Comparison of ENCODE assay signal across 8 cellular contexts in the genomic region with DNA sequence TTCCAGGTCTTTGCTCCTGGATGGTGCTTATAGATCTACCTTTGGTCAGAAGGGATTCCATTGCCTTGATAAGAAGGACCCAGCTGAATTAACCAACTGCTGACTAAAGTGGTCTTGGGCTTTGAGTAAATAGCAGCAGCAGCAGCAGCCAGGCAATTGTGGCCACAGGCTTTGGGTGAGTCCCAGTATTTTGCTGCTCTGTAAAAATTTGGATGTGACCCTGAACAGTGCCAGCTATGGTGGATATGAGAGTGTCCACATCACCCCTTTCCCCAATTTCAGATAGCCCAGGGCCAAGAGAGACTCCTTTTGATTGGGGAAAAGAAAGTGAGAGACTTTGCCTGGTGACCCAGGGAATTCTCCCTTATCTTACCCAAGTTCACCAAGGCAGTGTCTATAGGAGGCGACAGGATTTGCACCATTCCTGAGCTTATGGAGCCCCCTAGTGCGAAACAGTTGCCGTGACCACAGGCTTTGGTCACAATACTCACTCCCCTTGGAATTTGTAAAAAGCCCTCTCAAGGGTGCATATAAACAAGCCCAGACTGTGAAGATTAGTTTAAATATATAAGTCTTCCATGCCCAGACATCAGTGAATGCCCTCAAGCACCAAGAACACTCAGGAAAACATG.
A peak's percentile ranks its signal among the peaks of the same experiment; 100 is the strongest.
DNase-seq lines count a peak whose midpoint lies in the region; ATAC-seq, FAIRE-seq and TF ChIP-seq lines count a peak whose summit lies in the region.

No MANE protein-coding gene starts in this region.

- DNase-seq in GM12865 (ENCODE audit: low read depth), result peak; percentile 62
- DNase-seq in NCI-H1417 (lab: John Stamatoyannopoulos, UW), result peak in 2 of 3 experiments; percentile 42 to 80
- peak; percentile 20 for DNase-seq in astrocyte (ENCODE audit: low read depth)
- peak; percentile 56 for DNase-seq in neuronal stem cell (ENCODE audit: low spot score)
- no peak for DNase-seq in prostate gland (ENCODE audit: low spot score)
- no peak for DNase-seq in activated CD8-positive, alpha-beta memory T cell treated with anti-CD3 and anti-CD28 coated beads for 24 hours

- H3K4ac ChIP-seq in neuronal stem cell (ENCODE audit: low read length), result no peak overlapping the region

- no peak for FAIRE-seq in astrocyte (lab: Jason Lieb, UNC)

- no peak overlapping the region for H3K23ac ChIP-seq in neuronal stem cell (ENCODE audit: low read depth, low read length, poor library complexity)

- H2BK12ac ChIP-seq in neuronal stem cell (ENCODE audit: low read length), result no peak overlapping the region

- H4K20me1 ChIP-seq in astrocyte (ENCODE audit: insufficient read depth, low read length), result no peaks in the 10 kb centered on the region

- no peaks in the 10 kb centered on the region for H3K9me3 Mint-ChIP-seq in astrocyte (ENCODE audit: unreplicated experiment)

- H2BK5ac ChIP-seq in neuronal stem cell (ENCODE audit: low read length), result no peak overlapping the region

- H3K4me2 ChIP-seq in astrocyte (ENCODE audit: low read length) (no peak overlapping the region), neuronal stem cell (ENCODE audit: insufficient read depth, low read length, poor library complexity, severe bottlenecking) (no peak overlapping the region)

- no peak overlapping the region for H3K27ac Mint-ChIP-seq in astrocyte (ENCODE audit: unreplicated experiment)

- H3K9me3 ChIP-seq in astrocyte (ENCODE audit: insufficient read depth, low read depth, low read length) (no peaks in the 10 kb centered on the region), neuronal stem cell (replicated peaks in 1 of 2; ENCODE audit: control insufficient read depth in 2 of 2, insufficient read depth in 1 of 2, low read depth in 1 of 2, low read length in 2 of 2) (no peaks in the 10 kb centered on the region), prostate gland (no peaks in the 10 kb centered on the region)

- H4K91ac ChIP-seq in neuronal stem cell (ENCODE audit: low read depth, low read length, poor library complexity), result no peak overlapping the region

- H3K36me3 Mint-ChIP-seq in astrocyte (ENCODE audit: low read depth, unreplicated experiment), result no peaks in the 10 kb centered on the region

- no peak overlapping the region for H3K14ac ChIP-seq in neuronal stem cell (ENCODE audit: low read length)

- H3K4me1 Mint-ChIP-seq in astrocyte (ENCODE audit: low read depth, unreplicated experiment), result no peaks in the 10 kb centered on the region

- H3K36me3 ChIP-seq in astrocyte (ENCODE audit: insufficient read depth, low read length), result no peaks in the 10 kb centered on the region
- H3K36me3 ChIP-seq in neuronal stem cell (replicated peaks in 1 of 2; ENCODE audit: control insufficient read depth in 2 of 2, insufficient read depth in 2 of 2, low read length in 2 of 2), result no peaks in the 10 kb centered on the region
- no peaks in the 10 kb centered on the region for H3K36me3 ChIP-seq in prostate gland

- peak; percentile 71 for ATAC-seq in GM21619 (IDR thresholded peaks at IDR 0.05; ENCODE audit: unreplicated experiment)
- no peak for ATAC-seq in HG03280 (IDR thresholded peaks at IDR 0.05; ENCODE audit: unreplicated experiment)

- peak; percentile 53 for TF ChIP-seq CTCF in GM12865 (IDR thresholded peaks at IDR 0.05; ENCODE audit: insufficient read depth, low read depth, low read length, missing control alignments)
- peak; percentile 54 for TF ChIP-seq CTCF in astrocyte (IDR thresholded peaks at IDR 0.05; ENCODE audit: insufficient read depth, low read depth, low read length)
- TF ChIP-seq CTCF in prostate gland (IDR thresholded peaks at IDR 0.05), result peak in 2 of 4 experiments; percentile 6 to 39

- H3K4me3 Mint-ChIP-seq in astrocyte (ENCODE audit: unreplicated experiment), result no peak overlapping the region

- H3K27me3 ChIP-seq in astrocyte (ENCODE audit: insufficient read depth, low read length) (no peaks in the 10 kb centered on the region), neuronal stem cell (ENCODE audit: control insufficient read depth in 3 of 3, insufficient read depth in 3 of 3, low read depth in 1 of 3, low read length in 3 of 3) (no peaks in the 10 kb centered on the region), prostate gland (replicated peaks; ENCODE audit: insufficient read depth) (no peaks in the 10 kb centered on the region)

- H3K27ac ChIP-seq in astrocyte (ENCODE audit: low read depth, low read length) (no peak overlapping the region), neuronal stem cell (replicated peaks; ENCODE audit: low read length) (no peak overlapping the region), prostate gland (no peak overlapping the region)

- H3K4me1 ChIP-seq in astrocyte (ENCODE audit: insufficient read depth, low read length) (no peaks in the 10 kb centered on the region), neuronal stem cell (ENCODE audit: control insufficient read depth in 2 of 2, insufficient read depth in 1 of 2, low read depth in 1 of 2, low read length in 2 of 2) (no peaks in the 10 kb centered on the region), prostate gland (replicated peaks) (no peaks in the 10 kb centered on the region)

- H3K18ac ChIP-seq in neuronal stem cell (ENCODE audit: low read length), result no peak overlapping the region

- H3K79me2 ChIP-seq in astrocyte (ENCODE audit: insufficient read depth, low read length), result no peaks in the 10 kb centered on the region

- no peak overlapping the region for H4K8ac ChIP-seq in neuronal stem cell (ENCODE audit: low read depth, low read length)

- WGBS in neuronal stem cell (ENCODE audit: extremely low coverage in 2 of 2, insufficient read length in 2 of 2, insufficient replicate concordance in 1 of 2), 2 donors, result no CpG with 5 or more reads among the region's 3 CpGs
- 8% methylated on average over 3 of the region's 3 CpGs for WGBS in prostate gland

- no peak overlapping the region for H2BK120ac ChIP-seq in neuronal stem cell (ENCODE audit: low read depth, low read length)

- intact Hi-C loops in prostate gland (cut with DNase I), result loop anchor here (10.0 kb wide), 1 partner anchor 458 kb away; no protein-coding TSS in a partner anchor

- H3K27me3 Mint-ChIP-seq in astrocyte (ENCODE audit: low read depth, unreplicated experiment), result no peaks in the 10 kb centered on the region

- no peak overlapping the region for H3K4me3 ChIP-seq in GM12865 (ENCODE audit: low read depth, low read length)
- no peak overlapping the region for H3K4me3 ChIP-seq in astrocyte (ENCODE audit: insufficient read depth, low read depth, low read length)
- no peak overlapping the region for H3K4me3 ChIP-seq in neuronal stem cell (ENCODE audit: low read length in 2 of 2)
- no peak overlapping the region for H3K4me3 ChIP-seq in prostate gland

- H3K9ac ChIP-seq in astrocyte (ENCODE audit: low read length), result no peak overlapping the region
- H3K9ac ChIP-seq in neuronal stem cell (ENCODE audit: low read depth, low read length, poor library complexity), result no peak overlapping the region

- H2AK5ac ChIP-seq in neuronal stem cell (ENCODE audit: low read depth, low read length), result no peak overlapping the region

- TF ChIP-seq POLR2A in prostate gland (IDR thresholded peaks at IDR 0.05), result no peak

- no peak overlapping the region for H2BK15ac ChIP-seq in neuronal stem cell (ENCODE audit: low read length)

- H3K79me1 ChIP-seq in neuronal stem cell (ENCODE audit: low read depth, low read length), result no peaks in the 10 kb centered on the region

- H2AFZ ChIP-seq in astrocyte (ENCODE audit: low read depth, low read length) (no peak overlapping the region), neuronal stem cell (ENCODE audit: low read length) (no peak overlapping the region)

Comparison
In these comparisons a context has a peak if more than half of its experiments do, and no peak if none do; other contexts are left out.
1. DNase-seq: peak in GM12865 (single experiment), NCI-H1417 (2 of 3), astrocyte (single experiment) and neuronal stem cell (single experiment); none in prostate gland (single experiment) and activated CD8-positive, alpha-beta memory T cell treated with anti-CD3 and anti-CD28 coated beads for 24 hours (single experiment).